ENCODE assay signal across 22 cellular contexts in genomic region chr18:29811519-29811918, GRCh38.
A peak's percentile ranks its signal among the peaks of the same experiment; 100 is the strongest.
DNase-seq lines count a peak whose midpoint lies in the region; ATAC-seq and TF ChIP-seq lines count a peak whose summit lies in the region.
"Had no signal": no experiment of that assay in that cellular context is flagged by ENCODE, and none has a peak within 500 bp of the region (broad histone marks: within the 10 kb centered on the region; RNA-seq: fewer than 3 reads in every experiment).

No MANE protein-coding gene starts in this region.

- no peak overlapping the region for H2BK120ac ChIP-seq in neuronal stem cell (ENCODE audit: low read depth, low read length)

- H3K27ac Mint-ChIP-seq in activated naive CD8-positive, alpha-beta T cell treated with anti-CD3 and anti-CD28 coated beads, Interleukin-2, amount 50 U/mL, for 24 hours: no peak overlapping the region
- H3K27ac Mint-ChIP-seq: B cell; CD4-positive, alpha-beta T cell had no signal

- H3K27ac ChIP-seq in right atrium auricular region: no peak overlapping the region
- no peak overlapping the region for H3K27ac ChIP-seq in neuronal stem cell (replicated peaks; ENCODE audit: low read length)
- H3K27ac ChIP-seq: 22Rv1, BLaER1, C4-2B had no signal

- H2BK5ac ChIP-seq in neuronal stem cell (ENCODE audit: low read length): no peak overlapping the region

- H3K4ac ChIP-seq in neuronal stem cell (ENCODE audit: low read length): no peak overlapping the region

- no peak overlapping the region for H4K8ac ChIP-seq in neuronal stem cell (ENCODE audit: low read depth, low read length)

- H4K91ac ChIP-seq in neuronal stem cell (ENCODE audit: low read depth, low read length, poor library complexity): no peak overlapping the region

- no peaks in the 10 kb centered on the region for H3K27me3 Mint-ChIP-seq in activated naive CD8-positive, alpha-beta T cell treated with anti-CD3 and anti-CD28 coated beads, Interleukin-2, amount 50 U/mL, for 24 hours
- H3K27me3 Mint-ChIP-seq: B cell; CD4-positive, alpha-beta T cell; CD8-positive, alpha-beta memory T cell had no signal

- no peak overlapping the region for H3K18ac ChIP-seq in neuronal stem cell (ENCODE audit: low read length)

- no CpG with 5 or more reads among the region's 4 CpGs for WGBS in neuronal stem cell (ENCODE audit: extremely low coverage in 2 of 2, insufficient read length in 2 of 2, insufficient replicate concordance in 1 of 2), 2 donors

- no peak overlapping the region for H2AFZ ChIP-seq in neuronal stem cell (ENCODE audit: low read length)

- H2BK12ac ChIP-seq in neuronal stem cell (ENCODE audit: low read length): no peak overlapping the region

- peak; percentile 20 for ATAC-seq in Right ventricle myocardium inferior
- ATAC-seq in activated naive CD8-positive, alpha-beta T cell treated with anti-CD3 and anti-CD28 coated beads, Interleukin-2, amount 50 U/mL, for 24 hours: no peak
- no peak for ATAC-seq in SK-N-SH treated with all-trans-retinoic acid at 6 μM for 48 hours
- ATAC-seq: GM12878 had no signal

- H3K36me3 ChIP-seq in right atrium auricular region (no peaks in the 10 kb centered on the region), neuronal stem cell (replicated peaks in 1 of 2; ENCODE audit: control insufficient read depth in 2 of 2, insufficient read depth in 2 of 2, low read length in 2 of 2) (no peaks in the 10 kb centered on the region)
- H3K36me3 ChIP-seq: BLaER1 had no signal

- H3K23ac ChIP-seq in neuronal stem cell (ENCODE audit: low read depth, low read length, poor library complexity): no peak overlapping the region

- no peaks in the 10 kb centered on the region for H3K4me1 Mint-ChIP-seq in activated naive CD8-positive, alpha-beta T cell treated with anti-CD3 and anti-CD28 coated beads, Interleukin-2, amount 50 U/mL, for 24 hours
- H3K4me1 Mint-ChIP-seq: B cell; CD8-positive, alpha-beta memory T cell had no signal

- no peak overlapping the region for H3K4me3 Mint-ChIP-seq in activated naive CD8-positive, alpha-beta T cell treated with anti-CD3 and anti-CD28 coated beads, Interleukin-2, amount 50 U/mL, for 24 hours
- H3K4me3 Mint-ChIP-seq: B cell; CD4-positive, alpha-beta T cell; CD8-positive, alpha-beta memory T cell had no signal

- no peak overlapping the region for H2BK15ac ChIP-seq in neuronal stem cell (ENCODE audit: low read length)

- TF ChIP-seq CTCF in right atrium auricular region (IDR thresholded peaks at IDR 0.05): no peak
- TF ChIP-seq CTCF in epithelial cell of esophagus (IDR thresholded peaks at IDR 0.05; ENCODE audit: insufficient read depth, low read depth, low read length, missing control alignments): no peak

- no peaks in the 10 kb centered on the region for H3K27me3 ChIP-seq in right atrium auricular region
- H3K27me3 ChIP-seq in neuronal stem cell (ENCODE audit: control insufficient read depth in 3 of 3, insufficient read depth in 3 of 3, low read depth in 1 of 3, low read length in 3 of 3): no peaks in the 10 kb centered on the region
- H3K27me3 ChIP-seq: BLaER1 had no signal

- H3K4me1 ChIP-seq in right atrium auricular region (no peaks in the 10 kb centered on the region), neuronal stem cell (ENCODE audit: control insufficient read depth in 2 of 2, insufficient read depth in 1 of 2, low read depth in 1 of 2, low read length in 2 of 2) (no peaks in the 10 kb centered on the region)
- H3K4me1 ChIP-seq: BLaER1 had no signal

- peaks cover 40% of the 10 kb centered on the region for H3K9me3 Mint-ChIP-seq in activated naive CD8-positive, alpha-beta T cell treated with anti-CD3 and anti-CD28 coated beads, Interleukin-2, amount 50 U/mL, for 24 hours

- H3K4me2 ChIP-seq in neuronal stem cell (ENCODE audit: insufficient read depth, low read length, poor library complexity, severe bottlenecking): no peak overlapping the region
- H3K4me2 ChIP-seq: BLaER1 had no signal

- H3K14ac ChIP-seq in neuronal stem cell (ENCODE audit: low read length): peak overlapping the region; percentile 10

- H2AK5ac ChIP-seq in neuronal stem cell (ENCODE audit: low read depth, low read length): no peak overlapping the region

- intact Hi-C loops in Right ventricle myocardium inferior (cut with DNase I): no loop called here

- DNase-seq in Right ventricle myocardium inferior (ENCODE audit: missing footprints) (no peak), right atrium auricular region (ENCODE audit: low spot score) (no peak), epithelial cell of esophagus (ENCODE audit: low read depth) (peak; percentile 13), neuronal stem cell (ENCODE audit: low spot score) (no peak), CD1c-positive myeloid dendritic cell (ENCODE audit: extremely low spot score) (no peak)
- no peak for DNase-seq in activated CD4-positive, alpha-beta T cell treated with anti-CD3 and anti-CD28 coated beads, Interleukin-2, amount 50 U/mL, for 1 hour
- no peak for DNase-seq in activated naive CD8-positive, alpha-beta T cell treated with anti-CD3 and anti-CD28 coated beads, Interleukin-2, amount 50 U/mL, for 24 hours
- DNase-seq: CD4-positive, alpha-beta T cell; CD8-positive, alpha-beta memory T cell; DMS 273 treated with DMSO at 0.1 percent for 48 hours; DMS79; EL; GDM1; GOT3; H7; HCEC 1CT had no signal

- H3K4me3 ChIP-seq in right atrium auricular region: no peak overlapping the region
- H3K4me3 ChIP-seq in epithelial cell of esophagus (ENCODE audit: low read length): no peak overlapping the region
- no peak overlapping the region for H3K4me3 ChIP-seq in neuronal stem cell (ENCODE audit: low read length in 2 of 2)
- H3K4me3 ChIP-seq: BLaER1, GM12878 had no signal

- no peak overlapping the region for H3K9ac ChIP-seq in neuronal stem cell (ENCODE audit: low read depth, low read length, poor library complexity)
- H3K9ac ChIP-seq: BLaER1 had no signal

- no peaks in the 10 kb centered on the region for H3K79me1 ChIP-seq in neuronal stem cell (ENCODE audit: low read depth, low read length)

- H3K36me3 Mint-ChIP-seq in activated naive CD8-positive, alpha-beta T cell treated with anti-CD3 and anti-CD28 coated beads, Interleukin-2, amount 50 U/mL, for 24 hours (ENCODE audit: low read depth): no peaks in the 10 kb centered on the region
- H3K36me3 Mint-ChIP-seq: CD8-positive, alpha-beta memory T cell had no signal

- H3K9me3 ChIP-seq in right atrium auricular region (no peaks in the 10 kb centered on the region), neuronal stem cell (replicated peaks in 1 of 2; ENCODE audit: control insufficient read depth in 2 of 2, insufficient read depth in 1 of 2, low read depth in 1 of 2, low read length in 2 of 2) (no peaks in the 10 kb centered on the region)
- H3K9me3 ChIP-seq: BLaER1 had no signal

TF ChIP-seq in SK-N-SH treated with all-trans-retinoic acid at 6 μM for 48 hours, 23 proteins besides CTCF, POLR2A, EP300 and RAD21:
- TF ChIP-seq PATZ1 (CRISPR knock-in tag; IDR thresholded peaks at IDR 0.05; ENCODE audit: borderline replicate concordance): no peak
- TF ChIP-seq ZNF565 (CRISPR knock-in tag; conservative IDR thresholded peaks at IDR 0.05; ENCODE audit: low read depth): no peak
- no peak for TF ChIP-seq ARNTL (CRISPR knock-in tag; IDR thresholded peaks at IDR 0.05; ENCODE audit: borderline replicate concordance, low read depth)
- no peak for TF ChIP-seq CSDC2 (CRISPR knock-in tag; IDR thresholded peaks at IDR 0.05)
- no peak for TF ChIP-seq TCF4 (CRISPR knock-in tag; IDR thresholded peaks at IDR 0.05; ENCODE audit: borderline replicate concordance)
- no peak for TF ChIP-seq ZNF70 (CRISPR knock-in tag; IDR thresholded peaks at IDR 0.05)
- no peak for TF ChIP-seq ZC3H10 (CRISPR knock-in tag; IDR thresholded peaks at IDR 0.05)
- TF ChIP-seq ESRRG (CRISPR knock-in tag; IDR thresholded peaks at IDR 0.05): no peak
- no peak for TF ChIP-seq RARB (CRISPR knock-in tag; IDR thresholded peaks at IDR 0.05)
